9 cellular contexts compared by ENCODE assay signal in genomic region chr10:69335613-69336012, GRCh38. TPM values are rescaled to one million over a fixed set of nuclear protein-coding genes. Genes with fewer than 3 reads are reported as not detected.
DNase-seq lines count a peak whose midpoint lies in the region; ATAC-seq and TF ChIP-seq lines count a peak whose summit lies in the region.
"Had no signal": no experiment of that assay in that cellular context is flagged by ENCODE, and none has a peak within 500 bp of the region (broad histone marks: within the 10 kb centered on the region; RNA-seq: fewer than 3 reads in every experiment).

No MANE protein-coding gene starts in this region.

- H3K36me3 ChIP-seq in heart right ventricle, result peaks cover 0 to 12% (median 0%) of the 10 kb centered on the region in 9 donors
- no peaks in the 10 kb centered on the region for H3K36me3 ChIP-seq in muscle layer of colon (ENCODE audit: insufficient read depth, low read length)
- no peaks in the 10 kb centered on the region for H3K36me3 ChIP-seq in upper lobe of right lung

- no peak for DNase-seq in heart right ventricle
- DNase-seq in left ventricle myocardium superior, result no peak
- no peak for DNase-seq in central memory CD8-positive, alpha-beta T cell (ENCODE audit: low spot score in 2 of 2)
- DNase-seq in upper lobe of right lung, result no peak
- no peak for DNase-seq in amygdala (lab: John Stamatoyannopoulos, UW)
- DNase-seq: activated CD4-positive, alpha-beta T cell treated with anti-CD3 and anti-CD28 coated beads for 1 hour had no signal

- no peaks in the 10 kb centered on the region for H3K9me3 ChIP-seq in heart right ventricle
- no peaks in the 10 kb centered on the region for H3K9me3 ChIP-seq in muscle layer of colon (ENCODE audit: low read length)
- no peaks in the 10 kb centered on the region for H3K9me3 ChIP-seq in upper lobe of right lung

- peaks cover 60% of the 10 kb centered on the region for H3K4me1 Mint-ChIP-seq in central memory CD8-positive, alpha-beta T cell

- intact Hi-C loops in heart right ventricle (cut with DNase I), result loop anchor here in 1 of 10 donors (5.0 kb wide), 1 partner anchor 42 kb away; no protein-coding TSS in a partner anchor
- intact Hi-C loops in left ventricle myocardium superior (cut with micrococcal nuclease), result no loop called here
- intact Hi-C loops in upper lobe of right lung (cut with DNase I), result no loop called here

- H3K36me3 Mint-ChIP-seq in central memory CD8-positive, alpha-beta T cell (ENCODE audit: insufficient read depth), result peaks cover 4% of the 10 kb centered on the region

- ATAC-seq in heart right ventricle (no peak), left ventricle myocardium superior (no peak), upper lobe of right lung (no peak), GM18517 (IDR thresholded peaks at IDR 0.05; ENCODE audit: unreplicated experiment) (no peak), HG03280 (IDR thresholded peaks at IDR 0.05; ENCODE audit: unreplicated experiment) (no peak)
- ATAC-seq in central memory CD8-positive, alpha-beta T cell (replicated peaks; ENCODE audit: extremely low read depth, poor library complexity, severe bottlenecking), result no peak

- no peak overlapping the region for H3K9ac ChIP-seq in muscle layer of colon (ENCODE audit: low read length)

- peak overlapping the region; percentile 84 for H3K27ac Mint-ChIP-seq in central memory CD8-positive, alpha-beta T cell (ENCODE audit: low read depth)

- no peak for TF ChIP-seq CTCF in heart right ventricle (IDR thresholded peaks at IDR 0.05)
- no peak for TF ChIP-seq CTCF in upper lobe of right lung (IDR thresholded peaks at IDR 0.05)

- H3K4me3 ChIP-seq in heart right ventricle, result peak overlapping the region in 4 of 10 donors; percentile 0 to 24 (median 14)
- no peak overlapping the region for H3K4me3 ChIP-seq in muscle layer of colon (ENCODE audit: low read depth in 1 of 2, low read length in 2 of 2)
- no peak overlapping the region for H3K4me3 ChIP-seq in upper lobe of right lung

- no peaks in the 10 kb centered on the region for H3K27me3 Mint-ChIP-seq in central memory CD8-positive, alpha-beta T cell

- WGBS in heart right ventricle, 2 donors, result 87 to 90% methylated on average over 8 of the region's 8 CpGs

- H3K27ac ChIP-seq in heart right ventricle, result peak overlapping the region; percentile 76 to 89 (median 84)
- H3K27ac ChIP-seq in muscle layer of colon (ENCODE audit: low read depth, low read length), result peak overlapping the region; percentile 27
- H3K27ac ChIP-seq in upper lobe of right lung, result peak overlapping the region; percentile 68

- peaks cover 51 to 100% (median 97%) of the 10 kb centered on the region in 9 donors for H3K4me1 ChIP-seq in heart right ventricle
- H3K4me1 ChIP-seq in muscle layer of colon (ENCODE audit: insufficient read depth, low read length), result peaks cover 65% of the 10 kb centered on the region
- peaks cover 84% of the 10 kb centered on the region for H3K4me1 ChIP-seq in upper lobe of right lung

- H3K4me3 Mint-ChIP-seq in central memory CD8-positive, alpha-beta T cell, result no peak overlapping the region

- no peaks in the 10 kb centered on the region for H3K9me3 Mint-ChIP-seq in central memory CD8-positive, alpha-beta T cell

- H3K27me3 ChIP-seq in heart right ventricle, result no peaks in the 10 kb centered on the region
- no peaks in the 10 kb centered on the region for H3K27me3 ChIP-seq in muscle layer of colon (ENCODE audit: control insufficient read depth in 1 of 2, insufficient read depth in 2 of 2, low read length in 2 of 2)
- H3K27me3 ChIP-seq in upper lobe of right lung, result no peaks in the 10 kb centered on the region

RNA-seq across cellular contexts. Expression of gene HK1, which starts 57.3 kb away (rescaled TPM):
- total RNA-seq in heart right ventricle, result 100 to 1,000 TPM; 178 to 322 (median 239) TPM
- 100 to 1,000 TPM in 1 of 2 donors, 10 to 100 TPM in 1; 51.9 to 161 TPM for polyA plus RNA-seq in heart right ventricle
- total RNA-seq in left ventricle myocardium superior, result 210 TPM
- total RNA-seq in upper lobe of right lung, result 84.0 TPM

Comparison
In these comparisons a context has a peak if more than half of its experiments do, and no peak if none do; other contexts are left out.
1. H3K27ac ChIP-seq: peak in every context shown above with its lines; median percentile 84 in heart right ventricle; 68 in upper lobe of right lung; 27 in muscle layer of colon.